ENCODE assay signal across 8 cellular contexts in the genomic region with DNA sequence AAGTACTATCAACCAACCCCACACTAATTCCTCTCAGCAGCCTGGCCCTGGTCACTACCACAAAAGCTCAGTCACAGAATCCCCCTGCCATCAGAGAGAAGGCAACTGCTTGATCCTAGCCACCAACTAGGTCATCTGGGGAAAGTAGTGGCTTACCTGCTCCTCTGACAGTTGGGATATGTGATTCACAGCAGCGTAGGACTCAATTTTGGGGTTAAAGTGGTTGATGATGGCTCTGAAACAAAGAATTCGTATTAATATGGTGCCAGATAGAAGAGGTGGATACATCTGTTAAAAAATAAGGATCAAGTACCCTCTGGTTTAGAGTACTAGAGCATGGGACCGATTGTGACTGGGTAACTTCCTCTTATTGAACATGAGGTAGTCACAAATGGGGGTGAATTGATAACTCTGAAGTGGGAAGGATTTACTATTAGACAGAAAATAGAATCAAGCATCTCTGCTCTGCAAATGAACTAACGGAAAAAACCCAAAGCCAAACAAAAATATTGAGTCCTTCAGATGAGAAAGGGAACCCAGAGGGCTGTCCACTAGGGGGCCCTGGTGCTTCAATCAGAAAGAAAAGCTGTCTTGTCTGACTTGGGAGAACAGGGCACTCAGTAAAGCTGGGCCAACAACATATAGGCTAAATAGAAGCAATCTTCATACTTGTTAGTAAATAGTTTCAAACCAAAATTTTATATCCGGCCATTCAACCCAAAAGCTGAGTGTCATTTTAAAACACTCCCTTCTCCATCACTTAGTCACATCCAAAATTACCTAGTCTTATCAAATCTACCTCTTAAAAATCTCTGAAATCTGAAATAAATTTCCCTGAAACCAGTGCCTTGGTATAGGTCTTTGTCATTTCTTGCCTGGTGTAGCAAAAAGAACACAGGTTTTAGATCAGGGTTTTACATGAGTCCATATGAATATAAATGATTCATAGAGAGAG. TPM values are rescaled to one million over a fixed set of nuclear protein-coding genes. Genes with fewer than 3 reads are reported as not detected.
DNase-seq lines count a peak whose midpoint lies in the region; ATAC-seq lines count a peak whose summit lies in the region.

No MANE protein-coding gene starts in this region.

- H3K27me3 Mint-ChIP-seq in activated CD8-positive, alpha-beta memory T cell treated with anti-CD3 and anti-CD28 coated beads, Interleukin-2, amount 10 ng/mL, durations not matched to agents 7 days and 5 days: no peaks in the 10 kb centered on the region
- H3K27me3 Mint-ChIP-seq in naive B cell: no peaks in the 10 kb centered on the region

- ATAC-seq in HG03097 (IDR thresholded peaks at IDR 0.05; ENCODE audit: low FRiP score, unreplicated experiment): peak; percentile 57
- ATAC-seq in activated CD8-positive, alpha-beta memory T cell treated with anti-CD3 and anti-CD28 coated beads, Interleukin-2, amount 10 ng/mL, durations not matched to agents 7 days and 5 days: peak; percentile 70
- ATAC-seq in naive B cell (ENCODE audit: low read depth in 2 of 2): peak; percentile 86 to 92
- no peak for ATAC-seq in HG03457 (IDR thresholded peaks at IDR 0.05; ENCODE audit: unreplicated experiment)

- H3K4me1 Mint-ChIP-seq in activated CD8-positive, alpha-beta memory T cell treated with anti-CD3 and anti-CD28 coated beads, Interleukin-2, amount 10 ng/mL, durations not matched to agents 7 days and 5 days: peaks cover 14% of the 10 kb centered on the region
- H3K4me1 Mint-ChIP-seq in naive B cell: peaks cover 34 to 68% (median 43%) of the 10 kb centered on the region in 3 donors

- no peaks in the 10 kb centered on the region for H3K9me3 Mint-ChIP-seq in activated CD8-positive, alpha-beta memory T cell treated with anti-CD3 and anti-CD28 coated beads, Interleukin-2, amount 10 ng/mL, durations not matched to agents 7 days and 5 days (ENCODE audit: low read depth)
- no peaks in the 10 kb centered on the region for H3K9me3 Mint-ChIP-seq in naive B cell

- H3K4me3 Mint-ChIP-seq in activated CD8-positive, alpha-beta memory T cell treated with anti-CD3 and anti-CD28 coated beads, Interleukin-2, amount 10 ng/mL, durations not matched to agents 7 days and 5 days: no peak overlapping the region
- peak overlapping the region in 7 of 8 donors; percentile 21 to 84 (median 64) for H3K4me3 Mint-ChIP-seq in naive B cell

- no peak overlapping the region for H3K27ac Mint-ChIP-seq in activated CD8-positive, alpha-beta memory T cell treated with anti-CD3 and anti-CD28 coated beads, Interleukin-2, amount 10 ng/mL, durations not matched to agents 7 days and 5 days
- peak overlapping the region in 5 of 6 donors; percentile 35 to 96 (median 63) for H3K27ac Mint-ChIP-seq in naive B cell

- H3K36me3 Mint-ChIP-seq in activated CD8-positive, alpha-beta memory T cell treated with anti-CD3 and anti-CD28 coated beads, Interleukin-2, amount 10 ng/mL, durations not matched to agents 7 days and 5 days: peaks cover 7% of the 10 kb centered on the region
- peaks cover 8 to 12% of the 10 kb centered on the region in 2 donors for H3K36me3 Mint-ChIP-seq in naive B cell

- CTCF ChIA-PET in activated CD8-positive, alpha-beta memory T cell treated with anti-CD3 and anti-CD28 coated beads, Interleukin-2, amount 10 ng/mL, durations not matched to agents 7 days and 5 days (lab: Charles Lee): interaction anchor here (0.6 to 11.4 kb wide), 31 partner anchors 9 to 438 kb away, joined by 3 to 104 read pairs (median 5); no protein-coding TSS in a partner anchor

- DNase-seq in ELF-1 (ENCODE audit: low read depth, low spot score): peak; percentile 70
- peak; percentile 58 for DNase-seq in NOMO-1 treated with DMSO at 0.1 percent for 48 hours (lab: John Stamatoyannopoulos, UW; ENCODE audit: unreplicated experiment)
- peak; percentile 85 for DNase-seq in activated CD8-positive, alpha-beta memory T cell treated with anti-CD3 and anti-CD28 coated beads, Interleukin-2, amount 10 ng/mL, durations not matched to agents 7 days and 5 days
- peak; percentile 81 for DNase-seq in epidermal melanocyte (ENCODE audit: insufficient read length, low spot score)
- DNase-seq in naive B cell: peak; percentile 72
- peak; percentile 22 to 39 for DNase-seq in stimulated activated CD8-positive, alpha-beta memory T cell treated with anti-CD3 and anti-CD28 coated beads, Interleukin-7, amount 100 ng/mL, for 48 hours (ENCODE audit: extremely low read depth in 1 of 2, low read depth in 1 of 2)

RNA-seq across cellular contexts. Expression of a gene that starts 45.9 kb away (rescaled TPM):
- total RNA-seq in activated CD8-positive, alpha-beta memory T cell treated with anti-CD3 and anti-CD28 coated beads, Interleukin-2, amount 10 ng/mL, durations not matched to agents 7 days and 5 days: 1 to 10 TPM; 1.6 to 2.3 TPM
- polyA plus RNA-seq in naive B cell (ENCODE audit: low read depth in 6 of 6): 10 to 100 TPM; 12.9 to 56.1 (median 32.8) TPM

Comparison
In these comparisons a context has a peak if more than half of its experiments do, and no peak if none do; other contexts are left out.
1. DNase-seq: peak in every context shown above with its lines; median percentile 85 in activated CD8-positive, alpha-beta memory T cell treated with anti-CD3 and anti-CD28 coated beads, Interleukin-2, amount 10 ng/mL, durations not matched to agents 7 days and 5 days; 81 in epidermal melanocyte; 72 in naive B cell; 70 in ELF-1; 58 in NOMO-1 treated with DMSO at 0.1 percent for 48 hours; 30 in stimulated activated CD8-positive, alpha-beta memory T cell treated with anti-CD3 and anti-CD28 coated beads, Interleukin-7, amount 100 ng/mL, for 48 hours.